ENCODE assay signal across 18 cellular contexts in genomic region chr1:184485731-184486723, GRCh38.
DNase-seq lines count a peak whose midpoint lies in the region; ATAC-seq, FAIRE-seq and TF ChIP-seq lines count a peak whose summit lies in the region.
"Had no signal": no experiment of that assay in that cellular context is flagged by ENCODE, and none has a peak within 500 bp of the region (broad histone marks: within the 10 kb centered on the region; RNA-seq: fewer than 3 reads in every experiment).

No MANE protein-coding gene starts in this region.

- no peaks in the 10 kb centered on the region for H3K9me3 ChIP-seq in esophagus squamous epithelium
- no peaks in the 10 kb centered on the region for H3K9me3 ChIP-seq in suprapubic skin
- H3K9me3 ChIP-seq: HAP-1 had no signal

- peak overlapping the region; percentile 49 to 83 (median 78) for H3K27ac ChIP-seq in esophagus squamous epithelium
- peak overlapping the region; percentile 64 for H3K27ac ChIP-seq in suprapubic skin
- H3K27ac ChIP-seq: C4-2B had no signal

- H3K4me1 ChIP-seq in esophagus squamous epithelium (peaks cover 30 to 82% (median 46%) of the 10 kb centered on the region in 3 donors), suprapubic skin (peaks cover 67% of the 10 kb centered on the region)

- no peaks in the 10 kb centered on the region for H3K9me3 Mint-ChIP-seq in mesothelial cell of epicardium

- TF ChIP-seq EP300 in suprapubic skin (IDR thresholded peaks at IDR 0.05): no peak

- no peaks in the 10 kb centered on the region for H3K27me3 Mint-ChIP-seq in mesothelial cell of epicardium (ENCODE audit: low read depth)

- no peak for TF ChIP-seq POLR2A in esophagus squamous epithelium (IDR thresholded peaks at IDR 0.05)
- no peak for TF ChIP-seq POLR2A in suprapubic skin (IDR thresholded peaks at IDR 0.05)

- no peaks in the 10 kb centered on the region for H3K27me3 ChIP-seq in esophagus squamous epithelium
- H3K27me3 ChIP-seq in suprapubic skin: no peaks in the 10 kb centered on the region

- H3K36me3 ChIP-seq in esophagus squamous epithelium (peaks cover 0 to 4% (median 0%) of the 10 kb centered on the region in 3 donors), suprapubic skin (no peaks in the 10 kb centered on the region)
- H3K36me3 ChIP-seq: HAP-1 had no signal

- H3K4me3 ChIP-seq in esophagus squamous epithelium (no peak overlapping the region), suprapubic skin (no peak overlapping the region)
- H3K4me3 ChIP-seq: HAP-1 had no signal

- intact Hi-C loops in esophagus squamous epithelium (cut with DNase I): no loop called here

- peak overlapping the region; percentile 15 for H3K27ac Mint-ChIP-seq in mesothelial cell of epicardium

- ATAC-seq in HG03139 (IDR thresholded peaks at IDR 0.05; ENCODE audit: unreplicated experiment): no peak

- no peaks in the 10 kb centered on the region for H3K36me3 Mint-ChIP-seq in mesothelial cell of epicardium

- TF ChIP-seq CTCF in esophagus squamous epithelium (IDR thresholded peaks at IDR 0.05) (no peak), mesothelial cell of epicardium (IDR thresholded peaks at IDR 0.05; ENCODE audit: unreplicated experiment) (no peak), suprapubic skin (IDR thresholded peaks at IDR 0.05) (no peak)

- DNase-seq in RPMI7951 (ENCODE audit: low read depth): peak; percentile 18
- no peak for DNase-seq in esophagus squamous epithelium (lab: John Stamatoyannopoulos, UW)
- no peak for DNase-seq in mesothelial cell of epicardium (ENCODE audit: low spot score in 2 of 2, unreplicated experiment in 2 of 2)
- no peak for DNase-seq in suprapubic skin (ENCODE audit: low spot score in 2 of 2)
- DNase-seq in germinal center (ENCODE audit: low spot score): no peak
- no peak for DNase-seq in stimulated activated CD4-positive, alpha-beta T cell treated with anti-CD3 and anti-CD28 coated beads, Interleukin-4, amount 100 ng/mL, for 1 hour
- DNase-seq in urothelium cell line (ENCODE audit: low spot score): no peak
- DNase-seq: activated CD4-positive, alpha-beta T cell treated with anti-CD3 and anti-CD28 coated beads, Interleukin-2, amount 50 U/mL, for 4 hours; activated effector memory CD4-positive, alpha-beta T cell treated with Interleukin-2 at 50 U/mL for 16 hours; NCI-H2227 treated with DMSO at 0.1 percent for 48 hours; occipital lobe; stimulated activated naive CD4-positive, alpha-beta T cell treated with Interleukin-2 at 50 U/mL for 16 hours; T-helper 2 cell had no signal

- FAIRE-seq in urothelium cell line (lab: Jason Lieb, UNC): no peak
- FAIRE-seq: endothelial cell of umbilical vein, islet of Langerhans had no signal

- WGBS in esophagus squamous epithelium, 2 donors: 43 to 47% methylated on average over 9 of the region's 9 CpGs
- 45% methylated on average over 9 of the region's 9 CpGs for WGBS in suprapubic skin

- H3K4me1 Mint-ChIP-seq in mesothelial cell of epicardium: peaks cover 59% of the 10 kb centered on the region

- no peak overlapping the region for H3K4me3 Mint-ChIP-seq in mesothelial cell of epicardium
